Comparison of ENCODE assay signal across 17 cellular contexts in genomic region chr17:82152114-82152513, GRCh38. TPM values are rescaled to one million over a fixed set of nuclear protein-coding genes. Genes with fewer than 3 reads are reported as not detected.
DNase-seq lines count a peak whose midpoint lies in the region; ATAC-seq and TF ChIP-seq lines count a peak whose summit lies in the region.
"Had no signal": no experiment of that assay in that cellular context is flagged by ENCODE, and none has a peak within 500 bp of the region (broad histone marks: within the 10 kb centered on the region; RNA-seq: fewer than 3 reads in every experiment).

No MANE protein-coding gene starts in this region.

- no peak overlapping the region for H3K4me3 Mint-ChIP-seq in activated T-cell treated with anti-CD3 and anti-CD28 coated beads, Interleukin-2, amount 50 U/mL, for 4 hours
- H3K4me3 Mint-ChIP-seq: CD4-positive, alpha-beta T cell had no signal

- DNase-seq in epidermal melanocyte (ENCODE audit: insufficient read length, low spot score) (peak; percentile 0), right lobe of liver (no peak), gastrocnemius medialis (no peak), RKO (ENCODE audit: low spot score) (no peak)
- DNase-seq in activated CD4-positive, CD25-positive, alpha-beta regulatory T cell treated with anti-CD3 and anti-CD28 coated beads, Interleukin-2, amount 50 U/mL, for 72 hours, result no peak
- DNase-seq in activated T-cell treated with anti-CD3 and anti-CD28 coated beads, Interleukin-2, amount 50 U/mL, for 4 hours, result no peak
- DNase-seq: AML-193; CD4-positive, alpha-beta T cell; GOT3; NCI-H1092; NCI-H1694; NCI-H446; PC-9; Right ventricle myocardium superior had no signal

- peak overlapping the region; percentile 99 for H3K27ac ChIP-seq in C4-2B
- peak overlapping the region in 2 of 3 donors; percentile 51 to 74 for H3K27ac ChIP-seq in right lobe of liver
- H3K27ac ChIP-seq in gastrocnemius medialis, result peak overlapping the region; percentile 52 to 81 (median 72)
- H3K27ac ChIP-seq: KMS-11, PC-9 had no signal

- H3K36me3 ChIP-seq in right lobe of liver (no peaks in the 10 kb centered on the region), gastrocnemius medialis (no peaks in the 10 kb centered on the region)

- H3K4me1 ChIP-seq in right lobe of liver (peaks cover 0 to 26% (median 12%) of the 10 kb centered on the region in 4 donors), gastrocnemius medialis (peaks cover 17 to 20% of the 10 kb centered on the region in 2 donors)

- H3K36me3 Mint-ChIP-seq in activated T-cell treated with anti-CD3 and anti-CD28 coated beads, Interleukin-2, amount 50 U/mL, for 4 hours (ENCODE audit: insufficient read depth), result no peaks in the 10 kb centered on the region

- TF ChIP-seq CTCF in C4-2B (conservative IDR thresholded peaks at IDR 0.05) (no peak), right lobe of liver (IDR thresholded peaks at IDR 0.05) (no peak), gastrocnemius medialis (IDR thresholded peaks at IDR 0.05 in 4 of 5, conservative IDR thresholded peaks at IDR 0.05 in 1 of 5) (no peak)

- no peaks in the 10 kb centered on the region for H3K27me3 Mint-ChIP-seq in activated T-cell treated with anti-CD3 and anti-CD28 coated beads, Interleukin-2, amount 50 U/mL, for 4 hours (ENCODE audit: low read depth)
- H3K27me3 Mint-ChIP-seq: CD4-positive, alpha-beta T cell had no signal

- no peaks in the 10 kb centered on the region for H3K9me3 ChIP-seq in right lobe of liver
- H3K9me3 ChIP-seq in gastrocnemius medialis, result no peaks in the 10 kb centered on the region

- in situ Hi-C loops in gastrocnemius medialis (cut with MboI; ENCODE audit: low sequenced_read_pairs in 4 of 4), result loop anchor here in 3 of 4 donors (10.0 kb wide), 1 partner anchor 117 kb away; the partner anchor contains the start of genes DCXR (in 3 of the 3) and RAC3 (in 3 of the 3)

- H3K27me3 ChIP-seq in right lobe of liver (no peaks in the 10 kb centered on the region), gastrocnemius medialis (no peaks in the 10 kb centered on the region)

- no peak for TF ChIP-seq POLR2A in right lobe of liver (IDR thresholded peaks at IDR 0.05)
- TF ChIP-seq POLR2A in gastrocnemius medialis (IDR thresholded peaks at IDR 0.05), result no peak

- peak in 3 of 4 donors; percentile 5 to 8 (median 6) for ATAC-seq in right lobe of liver
- ATAC-seq in gastrocnemius medialis, result peak; percentile 11 to 23
- no peak for ATAC-seq in GM18502 (IDR thresholded peaks at IDR 0.05; ENCODE audit: poor library complexity, unreplicated experiment)
- no peak for ATAC-seq in activated T-cell treated with anti-CD3 and anti-CD28 coated beads, Interleukin-2, amount 50 U/mL, for 4 hours

- peaks cover 2% of the 10 kb centered on the region for H3K4me1 Mint-ChIP-seq in activated T-cell treated with anti-CD3 and anti-CD28 coated beads, Interleukin-2, amount 50 U/mL, for 4 hours (ENCODE audit: low read depth)

- H3K4me3 ChIP-seq in right lobe of liver (no peak overlapping the region), gastrocnemius medialis (no peak overlapping the region)
- H3K4me3 ChIP-seq: PC-9 had no signal

- WGBS in right lobe of liver (ENCODE audit: insufficient coverage, low coverage, low lambda C conversion rate, missing lambda C conversion rate), result no CpG with 5 or more reads among the region's 5 CpGs

- intact Hi-C loops in right lobe of liver (cut with DNase I) (loop anchor here in 1 of 2 donors (5.0 kb wide), 1 partner anchor 35 kb away; no protein-coding TSS in a partner anchor), gastrocnemius medialis (cut with DNase I; ENCODE audit: low total_unique reads) (loop anchor here (5.0 kb wide), 1 partner anchor 55 kb away; the partner anchor contains the start of gene FASN)

- no peaks in the 10 kb centered on the region for H3K9me3 Mint-ChIP-seq in activated T-cell treated with anti-CD3 and anti-CD28 coated beads, Interleukin-2, amount 50 U/mL, for 4 hours
- H3K9me3 Mint-ChIP-seq: CD4-positive, alpha-beta T cell had no signal

RNA-seq across cellular contexts. Expression of gene FASN, which starts 54.1 kb away (rescaled TPM):
- total RNA-seq in right lobe of liver (100 to 1,000 TPM in 4 of 6 experiments, 10 to 100 TPM in 2; 76.5 to 290 (median 217) TPM), gastrocnemius medialis (10 to 100 TPM; 16.3 to 34.5 (median 26.3) TPM)
- 100 to 1,000 TPM; 365 to 468 (median 403) TPM for total RNA-seq in activated T-cell treated with anti-CD3 and anti-CD28 coated beads, Interleukin-2, amount 50 U/mL, for 4 hours

Comparison
In these comparisons a context has a peak if more than half of its experiments do, and no peak if none do; other contexts are left out.
1. ATAC-seq: peak in right lobe of liver (3 of 4) and gastrocnemius medialis (2 of 2); none in GM18502 (single experiment) and activated T-cell treated with anti-CD3 and anti-CD28 coated beads, Interleukin-2, amount 50 U/mL, for 4 hours (0 of 2).
2. Peak in every context shown above with its lines, with median percentiles within 50 percentile points of each other: H3K27ac ChIP-seq.